In the genomic region with DNA sequence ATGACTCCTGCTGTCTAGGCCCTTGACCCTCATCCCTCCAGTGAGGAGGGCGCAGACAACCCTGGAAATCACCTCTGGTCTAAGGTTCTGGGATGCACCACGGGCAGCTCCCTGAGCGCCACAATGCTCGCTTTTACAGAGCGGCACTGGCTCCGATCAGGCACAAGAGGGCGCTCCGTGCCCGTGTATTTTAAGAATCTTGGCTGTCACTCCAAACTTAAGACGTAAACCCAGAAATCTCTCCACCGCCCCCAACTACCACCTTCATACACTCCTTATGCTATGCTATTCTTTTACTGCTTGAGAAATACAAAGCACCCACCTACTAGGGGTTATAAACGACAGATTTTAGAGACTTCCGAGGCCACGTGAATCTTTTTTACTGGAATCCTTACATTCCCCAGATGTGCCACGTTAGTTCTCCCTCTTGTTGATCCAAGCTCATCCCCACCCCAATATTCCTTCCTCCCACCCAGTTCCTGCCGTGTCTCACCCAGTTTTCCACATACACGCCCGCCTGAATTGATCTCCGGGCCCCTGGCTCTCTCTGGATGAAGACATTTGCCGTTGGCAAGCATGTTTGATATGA, we compare ENCODE assay signal across 1 cellular context.
A peak's percentile ranks its signal among the peaks of the same experiment; 100 is the strongest.
TF ChIP-seq lines count a peak whose summit lies in the region.

No MANE protein-coding gene starts in this region.

TF ChIP-seq in H1, 55 proteins besides CTCF, POLR2A, EP300 and RAD21 (continued from another document):
- TF ChIP-seq CTBP2 (IDR thresholded peaks at IDR 0.05; ENCODE audit: borderline replicate concordance, insufficient read depth, insufficient read length, low read length): no peak
- TF ChIP-seq CBX5 (IDR thresholded peaks at IDR 0.05; ENCODE audit: low read depth, low read length): no peak
- TF ChIP-seq JUND (IDR thresholded peaks at IDR 0.05; ENCODE audit: low read length): no peak
- no peak for TF ChIP-seq TEAD4 (IDR thresholded peaks at IDR 0.05; ENCODE audit: low read depth, low read length)
- TF ChIP-seq SIN3A (conservative IDR thresholded peaks at IDR 0.05 in 1 of 2, IDR thresholded peaks at IDR 0.05 in 1 of 2; ENCODE audit: low read depth in 1 of 2, low read length in 2 of 2): no peak
- TF ChIP-seq SIX5 (IDR thresholded peaks at IDR 0.05; ENCODE audit: low read depth, low read length): no peak
- 0 out of 2 replicates have a peak, but pooled peaks have one; percentile 19 for TF ChIP-seq GABPA (IDR thresholded peaks at IDR 0.05; ENCODE audit: borderline replicate concordance, insufficient read depth, low read length)
